Comparison of ENCODE assay signal across 8 cellular contexts in the genomic region with DNA sequence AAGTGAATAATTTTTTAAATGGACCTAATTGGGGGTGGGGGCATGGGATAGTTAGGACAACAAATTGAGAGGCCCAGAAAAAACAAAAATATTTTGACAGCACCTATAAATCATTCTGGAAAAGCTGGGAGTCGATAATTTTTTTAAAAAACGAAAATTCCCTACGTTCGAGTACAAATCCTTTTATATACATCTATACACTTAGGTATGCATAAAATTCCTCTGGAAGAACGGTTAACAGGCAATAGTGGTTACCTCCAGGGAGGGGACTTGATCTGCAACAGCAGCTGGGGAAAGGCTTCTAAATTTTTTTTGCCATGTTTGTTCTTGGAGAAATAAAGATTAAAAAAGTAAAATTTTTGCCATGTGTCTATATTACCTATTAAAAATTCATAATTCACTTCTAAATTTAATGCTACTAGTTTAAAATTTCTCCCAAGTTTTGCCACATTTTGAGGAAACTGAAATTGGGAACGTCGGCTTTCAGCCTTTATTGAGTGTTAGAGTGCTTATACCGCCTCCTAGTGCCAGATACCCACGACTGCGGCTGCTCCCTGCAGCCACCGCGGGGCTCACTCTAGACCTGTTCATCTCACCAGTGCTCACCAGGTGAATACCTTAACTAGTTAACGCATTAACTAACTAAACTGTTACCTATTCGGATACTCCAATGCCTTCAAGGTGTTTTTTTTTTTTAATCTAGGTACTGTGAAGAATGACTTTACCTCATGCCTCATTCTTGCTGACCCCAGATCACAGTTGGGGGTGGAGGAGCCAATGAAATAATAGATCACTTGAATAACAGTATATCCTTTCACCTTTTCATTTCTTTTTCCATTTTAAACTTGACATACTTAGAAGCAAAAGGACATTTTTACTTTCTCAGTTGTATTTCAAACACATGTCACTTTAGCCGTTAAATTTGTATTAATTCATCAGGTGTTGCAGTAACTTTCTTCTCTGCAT. TPM values are rescaled to one million over a fixed set of nuclear protein-coding genes. Genes with fewer than 3 reads are reported as not detected.
A peak's percentile ranks its signal among the peaks of the same experiment; 100 is the strongest.
DNase-seq lines count a peak whose midpoint lies in the region; ATAC-seq and TF ChIP-seq lines count a peak whose summit lies in the region.

No MANE protein-coding gene starts in this region.

- H3K27me3 ChIP-seq in dorsolateral prefrontal cortex = peaks cover 0 to 31% (median 17%) of the 10 kb centered on the region in 45 donors

- TF ChIP-seq CTCF in fibroblast of villous mesenchyme (IDR thresholded peaks at IDR 0.05; ENCODE audit: insufficient read depth, low read depth, low read length) (peak; percentile 46), dorsolateral prefrontal cortex (IDR thresholded peaks at IDR 0.05 in 54 of 56, conservative IDR thresholded peaks at IDR 0.05 in 2 of 56; ENCODE audit: low read depth in 1 of 56, partially characterized antibody in 56 of 56) (peak in 5 of 56 donors; percentile 8 to 24 (median 16))

- intact Hi-C loops in dorsolateral prefrontal cortex (cut with DNase I) = no loop called here

- DNase-seq in activated effector memory CD4-positive, alpha-beta T cell treated with anti-CD3 and anti-CD28 coated beads, Interleukin-2, amount 50 U/mL, for 16 hours = peak; percentile 68
- DNase-seq in activated effector memory CD4-positive, alpha-beta T cell treated with Interleukin-2 at 50 U/mL for 16 hours = no peak
- DNase-seq in UCSD-AML1 (lab: John Stamatoyannopoulos, UW; ENCODE audit: unreplicated experiment) = peak; percentile 16
- DNase-seq in fibroblast of villous mesenchyme (ENCODE audit: low read depth) = no peak
- DNase-seq in stimulated activated naive CD8-positive, alpha-beta T cell treated with anti-CD3 and anti-CD28 coated beads, Interleukin-15, Interleukin-2, amounts not matched to agents 100 U/mL and 50 U/mL, for 24 hours = peak; percentile 40
- DNase-seq in AG08396 (ENCODE audit: low spot score) = no peak
- DNase-seq in NCI-H510A treated with DMSO at 0.1 percent for 48 hours (lab: John Stamatoyannopoulos, UW) = no peak
- DNase-seq in dorsolateral prefrontal cortex = no peak

- no peak overlapping the region for H3K27ac ChIP-seq in dorsolateral prefrontal cortex

- peak; percentile 55 for ATAC-seq in stimulated activated naive CD8-positive, alpha-beta T cell treated with anti-CD3 and anti-CD28 coated beads, Interleukin-15, Interleukin-2, amounts not matched to agents 100 U/mL and 50 U/mL, for 24 hours

- H3K4me3 ChIP-seq in fibroblast of villous mesenchyme (ENCODE audit: low read depth, low read length) = no peak overlapping the region
- no peak overlapping the region for H3K4me3 ChIP-seq in dorsolateral prefrontal cortex

RNA-seq across cellular contexts. Expression of a gene that starts 1.8 kb away (rescaled TPM):
- total RNA-seq in fibroblast of villous mesenchyme (under 0.01 and 0.86 TPM in 2 replicates), dorsolateral prefrontal cortex (1 to 10 TPM in 81 of 120 experiments, under 1 TPM in 36, not detected in 3; 0.24 to 5.1 (median 1.4) TPM)

RNA-seq across cellular contexts. Expression of a gene that starts 40.2 kb away (rescaled TPM):
- total RNA-seq in fibroblast of villous mesenchyme (21.3 and 34.5 TPM in 2 replicates), dorsolateral prefrontal cortex (10 to 100 TPM in 7 of 120 experiments, 1 to 10 TPM in 113; 1.3 to 14.9 (median 4.8) TPM)

RNA-seq across cellular contexts. Expression of a gene that starts 40.3 kb away (rescaled TPM):
- total RNA-seq in fibroblast of villous mesenchyme (4.5 and 6.9 TPM in 2 replicates), dorsolateral prefrontal cortex (10 to 100 TPM in 6 of 120 experiments, 1 to 10 TPM in 114; 2.2 to 12.0 (median 5.8) TPM)

Comparison
In these comparisons a context has a peak if more than half of its experiments do, and no peak if none do; other contexts are left out.
1. DNase-seq: peak in activated effector memory CD4-positive, alpha-beta T cell treated with anti-CD3 and anti-CD28 coated beads, Interleukin-2, amount 50 U/mL, for 16 hours (single experiment), UCSD-AML1 (single experiment) and stimulated activated naive CD8-positive, alpha-beta T cell treated with anti-CD3 and anti-CD28 coated beads, Interleukin-15, Interleukin-2, amounts not matched to agents 100 U/mL and 50 U/mL, for 24 hours (single experiment); none in activated effector memory CD4-positive, alpha-beta T cell treated with Interleukin-2 at 50 U/mL for 16 hours (single experiment), fibroblast of villous mesenchyme (single experiment), AG08396 (single experiment), NCI-H510A treated with DMSO at 0.1 percent for 48 hours (single experiment) and dorsolateral prefrontal cortex (0 of 10).